12 cellular contexts compared by ENCODE assay signal in the genomic region with DNA sequence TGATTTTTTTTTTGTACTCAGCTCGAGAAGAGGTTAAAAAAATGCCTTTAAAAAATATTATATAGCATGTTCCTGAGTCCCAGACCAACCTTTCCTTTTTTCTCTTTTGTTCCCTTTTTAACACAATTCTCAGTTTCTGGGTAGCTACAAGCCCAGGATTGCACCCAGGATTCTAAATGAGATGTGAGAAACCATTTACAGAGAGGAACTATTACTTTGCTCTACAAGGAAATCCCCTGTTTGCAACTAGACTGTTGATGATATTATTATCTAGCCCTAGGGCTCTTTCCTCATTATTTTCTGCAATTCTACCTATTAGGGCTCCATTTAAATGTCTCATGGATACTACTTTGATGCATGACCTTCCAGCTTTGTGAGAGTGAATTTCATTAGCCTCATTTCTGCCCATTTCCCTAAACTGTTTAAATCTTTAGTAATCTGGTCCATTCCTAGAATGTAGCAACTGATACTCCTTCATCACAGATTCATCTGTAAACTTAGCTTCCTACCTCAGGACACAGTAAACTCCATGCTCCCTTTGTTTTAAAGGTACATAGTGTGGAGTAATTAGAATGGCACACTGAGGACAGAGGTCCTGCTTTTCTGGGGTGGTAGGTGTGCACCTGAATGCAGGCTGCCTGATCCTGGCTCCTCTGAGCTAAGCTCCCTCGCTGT. TPM values are rescaled to one million over a fixed set of nuclear protein-coding genes. Genes with fewer than 3 reads are reported as not detected.
DNase-seq lines count a peak whose midpoint lies in the region; ATAC-seq lines count a peak whose summit lies in the region.
"Had no signal": no experiment of that assay in that cellular context is flagged by ENCODE, and none has a peak within 500 bp of the region (broad histone marks: within the 10 kb centered on the region; RNA-seq: fewer than 3 reads in every experiment).

No MANE protein-coding gene starts in this region.

- no peak for DNase-seq in activated T-cell treated with anti-CD3 and anti-CD28 coated beads, Interleukin-2, amount 50 U/mL, for 24 hours
- no peak for DNase-seq in activated T-cell treated with anti-CD3 and anti-CD28 coated beads for 4 hours
- no peak for DNase-seq in stimulated activated naive B cell treated with anti-CD40 and anti-IgM and Interleukin-4, amounts not matched to agents 10 μg/mL and 1 μg/mL and 100 μg/mL, for 72 hours
- no peak for DNase-seq in DMS114 treated with DMSO at 0.1 percent for 48 hours (lab: John Stamatoyannopoulos, UW; ENCODE audit: unreplicated experiment)
- DNase-seq in DMS79 (lab: John Stamatoyannopoulos, UW) = no peak
- no peak for DNase-seq in ureter (ENCODE audit: low spot score)
- DNase-seq: NCI-H1930, NCI-H526 treated with DMSO at 0.1 percent for 48 hours, pancreas, SHP77 treated with DMSO at 0.1 percent for 48 hours had no signal

- H3K4me3 Mint-ChIP-seq in activated T-cell treated with anti-CD3 and anti-CD28 coated beads, Interleukin-2, amount 50 U/mL, for 24 hours = no peak overlapping the region
- peak overlapping the region; percentile 88 for H3K4me3 Mint-ChIP-seq in activated T-helper 17 cell treated with anti-CD3 and anti-CD28 coated beads, Interleukin-2, amount 50 U/mL, for 72 hours
- peak overlapping the region; percentile 21 to 65 for H3K4me3 Mint-ChIP-seq in stimulated activated naive B cell treated with anti-CD40 and anti-IgM and Interleukin-4, amounts not matched to agents 10 μg/mL and 1 μg/mL and 100 μg/mL, for 72 hours

- no peaks in the 10 kb centered on the region for H3K36me3 Mint-ChIP-seq in activated T-cell treated with anti-CD3 and anti-CD28 coated beads, Interleukin-2, amount 50 U/mL, for 24 hours (ENCODE audit: low read depth)
- H3K36me3 Mint-ChIP-seq in activated T-helper 17 cell treated with anti-CD3 and anti-CD28 coated beads, Interleukin-2, amount 50 U/mL, for 72 hours (ENCODE audit: low read depth) = peaks cover 8% of the 10 kb centered on the region
- no peaks in the 10 kb centered on the region for H3K36me3 Mint-ChIP-seq in stimulated activated naive B cell treated with anti-CD40 and anti-IgM and Interleukin-4, amounts not matched to agents 10 μg/mL and 1 μg/mL and 100 μg/mL, for 72 hours

- peak overlapping the region; percentile 67 for H3K27ac Mint-ChIP-seq in activated T-cell treated with anti-CD3 and anti-CD28 coated beads, Interleukin-2, amount 50 U/mL, for 24 hours
- peak overlapping the region; percentile 65 for H3K27ac Mint-ChIP-seq in activated T-helper 17 cell treated with anti-CD3 and anti-CD28 coated beads, Interleukin-2, amount 50 U/mL, for 72 hours
- peak overlapping the region; percentile 59 for H3K27ac Mint-ChIP-seq in stimulated activated naive B cell treated with anti-CD40 and anti-IgM and Interleukin-4, amounts not matched to agents 10 μg/mL and 1 μg/mL and 100 μg/mL, for 72 hours

- no peaks in the 10 kb centered on the region for H3K9me3 Mint-ChIP-seq in activated T-cell treated with anti-CD3 and anti-CD28 coated beads, Interleukin-2, amount 50 U/mL, for 24 hours
- no peaks in the 10 kb centered on the region for H3K9me3 Mint-ChIP-seq in activated T-helper 17 cell treated with anti-CD3 and anti-CD28 coated beads, Interleukin-2, amount 50 U/mL, for 72 hours
- H3K9me3 Mint-ChIP-seq in stimulated activated naive B cell treated with anti-CD40 and anti-IgM and Interleukin-4, amounts not matched to agents 10 μg/mL and 1 μg/mL and 100 μg/mL, for 72 hours = no peaks in the 10 kb centered on the region

- ATAC-seq in HG03135 (IDR thresholded peaks at IDR 0.05; ENCODE audit: unreplicated experiment) = peak; percentile 33
- no peak for ATAC-seq in activated T-helper 17 cell treated with anti-CD3 and anti-CD28 coated beads, Interleukin-2, amount 50 U/mL, for 72 hours (replicated peaks)
- peak; percentile 67 to 69 for ATAC-seq in stimulated activated naive B cell treated with anti-CD40 and anti-IgM and Interleukin-4, amounts not matched to agents 10 μg/mL and 1 μg/mL and 100 μg/mL, for 72 hours (replicated peaks)

- peaks cover 41% of the 10 kb centered on the region for H3K4me1 Mint-ChIP-seq in activated T-cell treated with anti-CD3 and anti-CD28 coated beads, Interleukin-2, amount 50 U/mL, for 24 hours (ENCODE audit: low read depth)
- peaks cover 25% of the 10 kb centered on the region for H3K4me1 Mint-ChIP-seq in activated T-helper 17 cell treated with anti-CD3 and anti-CD28 coated beads, Interleukin-2, amount 50 U/mL, for 72 hours
- H3K4me1 Mint-ChIP-seq in stimulated activated naive B cell treated with anti-CD40 and anti-IgM and Interleukin-4, amounts not matched to agents 10 μg/mL and 1 μg/mL and 100 μg/mL, for 72 hours = peaks cover 21 to 22% of the 10 kb centered on the region in 2 donors

- H3K27me3 Mint-ChIP-seq in activated T-cell treated with anti-CD3 and anti-CD28 coated beads, Interleukin-2, amount 50 U/mL, for 24 hours = no peaks in the 10 kb centered on the region
- no peaks in the 10 kb centered on the region for H3K27me3 Mint-ChIP-seq in activated T-helper 17 cell treated with anti-CD3 and anti-CD28 coated beads, Interleukin-2, amount 50 U/mL, for 72 hours
- peaks cover 0 to 4% of the 10 kb centered on the region in 2 donors for H3K27me3 Mint-ChIP-seq in stimulated activated naive B cell treated with anti-CD40 and anti-IgM and Interleukin-4, amounts not matched to agents 10 μg/mL and 1 μg/mL and 100 μg/mL, for 72 hours

RNA-seq across cellular contexts. Expression of a gene that starts 7.1 kb away (rescaled TPM):
- 10 to 100 TPM; 17.1 to 24.4 TPM for total RNA-seq in activated T-helper 17 cell treated with anti-CD3 and anti-CD28 coated beads, Interleukin-2, amount 50 U/mL, for 72 hours
- 0.26 TPM for total RNA-seq in ureter

RNA-seq across cellular contexts. Expression of a gene that starts 42.0 kb away (rescaled TPM):
- total RNA-seq in activated T-helper 17 cell treated with anti-CD3 and anti-CD28 coated beads, Interleukin-2, amount 50 U/mL, for 72 hours = 10 to 100 TPM; 23.6 to 31.9 TPM
- 30.6 TPM for total RNA-seq in ureter

Comparison
In these comparisons a context has a peak if more than half of its experiments do, and no peak if none do; other contexts are left out.
1. RNA of a gene that starts 7.1 kb away (total RNA-seq): 17.1 to 24.4 TPM in activated T-helper 17 cell treated with anti-CD3 and anti-CD28 coated beads, Interleukin-2, amount 50 U/mL, for 72 hours; 0.26 TPM in ureter (single experiment); every median in the first group is over 10 times any median in the second.
2. Peak in every context shown above with its lines, with median percentiles within 50 percentile points of each other: H3K27ac Mint-ChIP-seq.